Comparison of ENCODE assay signal across 14 cellular contexts in genomic region chr3:49313902-49314676, GRCh38. TPM values are rescaled to one million over a fixed set of nuclear protein-coding genes. Genes with fewer than 3 reads are reported as not detected.
DNase-seq lines count a peak whose midpoint lies in the region; FAIRE-seq and TF ChIP-seq lines count a peak whose summit lies in the region.
"Had no signal": no experiment of that assay in that cellular context is flagged by ENCODE, and none has a peak within 500 bp of the region (broad histone marks: within the 10 kb centered on the region; RNA-seq: fewer than 3 reads in every experiment).

No MANE protein-coding gene starts in this region.

- DNase-seq in NCI-H82 (lab: John Stamatoyannopoulos, UW) (peak; percentile 31), NCI-H82 treated with DMSO at 0.1 percent for 48 hours (lab: John Stamatoyannopoulos, UW; ENCODE audit: unreplicated experiment) (no peak), HFFc6 (peak; percentile 6), bronchial epithelial cell (ENCODE audit: low read depth) (peak; percentile 57), GM19240 (ENCODE audit: insufficient read length, low spot score) (no peak), transverse colon (no peak), glutamatergic neuron (no peak)
- DNase-seq: 8988T, hypothalamus, NCI-H1092 treated with DMSO at 0.1 percent for 48 hours had no signal

- no peak for TF ChIP-seq POLR2A in transverse colon (IDR thresholded peaks at IDR 0.05)

- FAIRE-seq in bronchial epithelial cell (lab: Jason Lieb, UNC) = no peak

- 94 to 100% methylated on average over 1 of the region's 1 CpG for WGBS in transverse colon (ENCODE audit: low coverage in 1 of 2), 2 donors

- TF ChIP-seq EP300 in transverse colon (IDR thresholded peaks at IDR 0.05; ENCODE audit: low read depth) = no peak

- H3K4me1 ChIP-seq in neutrophil (ENCODE audit: control insufficient read depth in 1 of 2, insufficient read depth in 1 of 2, low read depth in 1 of 2, low read length in 1 of 2) = no peaks in the 10 kb centered on the region
- H3K4me1 ChIP-seq in transverse colon = no peaks in the 10 kb centered on the region

- H3K36me3 Mint-ChIP-seq in HFFc6 (ENCODE audit: low read depth) (peaks cover 18% of the 10 kb centered on the region), glutamatergic neuron (ENCODE audit: unreplicated experiment) (no peaks in the 10 kb centered on the region)

- H3K27me3 Mint-ChIP-seq in HFFc6 (ENCODE audit: insufficient read depth) (no peaks in the 10 kb centered on the region), glutamatergic neuron (ENCODE audit: unreplicated experiment) (no peaks in the 10 kb centered on the region)

- H3K9me3 Mint-ChIP-seq in HFFc6 (no peaks in the 10 kb centered on the region), glutamatergic neuron (ENCODE audit: unreplicated experiment) (no peaks in the 10 kb centered on the region)
- H3K9me3 Mint-ChIP-seq: WTC11 had no signal

- TF ChIP-seq CTCF in HFFc6 (IDR thresholded peaks at IDR 0.05) (no peak), bronchial epithelial cell (IDR thresholded peaks at IDR 0.05; ENCODE audit: insufficient read depth, low read length, severe bottlenecking) (no peak), neutrophil (IDR thresholded peaks at IDR 0.05) (no peak), transverse colon (IDR thresholded peaks at IDR 0.05) (no peak), glutamatergic neuron (IDR thresholded peaks at IDR 0.05; ENCODE audit: partially characterized antibody, unreplicated experiment) (no peak)

- no peak overlapping the region for H3K4me3 ChIP-seq in bronchial epithelial cell (ENCODE audit: low read depth, low read length)
- H3K4me3 ChIP-seq in neutrophil (ENCODE audit: low read depth in 1 of 2, low read length in 1 of 2) = no peak overlapping the region
- H3K4me3 ChIP-seq in transverse colon = no peak overlapping the region
- H3K4me3 ChIP-seq: skin epidermis, thoracic aorta had no signal

- intact Hi-C loops in transverse colon (cut with DNase I; ENCODE audit: low total_unique reads) = loop anchor here (5.0 kb wide), 1 partner anchor 1042 kb away; no protein-coding TSS in a partner anchor

- peaks cover 8% of the 10 kb centered on the region for H3K4me1 Mint-ChIP-seq in HFFc6 (ENCODE audit: low read depth)
- H3K4me1 Mint-ChIP-seq in glutamatergic neuron (ENCODE audit: low read depth, unreplicated experiment) = no peaks in the 10 kb centered on the region

- H3K4me3 Mint-ChIP-seq in HFFc6 = no peak overlapping the region
- no peak overlapping the region for H3K4me3 Mint-ChIP-seq in glutamatergic neuron (ENCODE audit: unreplicated experiment)
- H3K4me3 Mint-ChIP-seq: WTC11 had no signal

- H3K27me3 ChIP-seq in bronchial epithelial cell (ENCODE audit: control insufficient read depth, insufficient read depth, low read length) = no peaks in the 10 kb centered on the region
- H3K27me3 ChIP-seq in neutrophil = no peaks in the 10 kb centered on the region
- no peaks in the 10 kb centered on the region for H3K27me3 ChIP-seq in transverse colon

- in situ Hi-C loops in transverse colon (cut with MboI; ENCODE audit: low pct_ligation_motif_present in 1 of 4, low pct_unique_long_range_greater_than_20kb in 1 of 4, low sequenced_read_pairs in 3 of 4) = no loop called here

- peak overlapping the region; percentile 29; the same call in 1 of the 2 replicates for H3K27ac Mint-ChIP-seq in HFFc6
- H3K27ac Mint-ChIP-seq in glutamatergic neuron (ENCODE audit: unreplicated experiment) = no peak overlapping the region
- H3K27ac Mint-ChIP-seq: WTC11 had no signal

- H3K27ac ChIP-seq in neutrophil = peak overlapping the region; percentile 7
- no peak overlapping the region for H3K27ac ChIP-seq in transverse colon
- H3K27ac ChIP-seq: skin epidermis, thoracic aorta had no signal

- H3K9me3 ChIP-seq in neutrophil (no peaks in the 10 kb centered on the region), transverse colon (no peaks in the 10 kb centered on the region)
- H3K9me3 ChIP-seq: thoracic aorta had no signal

- H3K36me3 ChIP-seq in bronchial epithelial cell (ENCODE audit: control insufficient read depth, insufficient read depth, low read length) (peaks cover 26% of the 10 kb centered on the region), neutrophil (peaks cover 99% of the 10 kb centered on the region), transverse colon (peaks cover 0 to 39% (median 18%) of the 10 kb centered on the region in 4 donors)

RNA-seq across cellular contexts. Expression of gene USP4, which starts 25.8 kb away (rescaled TPM):
- total RNA-seq in HFFc6 (2021; fragmentation: NEBNext Ultra II Directional; extraction: Animal tissue kit (Norgen Biotek cat#: 25700)) = 10 to 100 TPM; 41.4 to 48.3 (median 44.8) TPM
- total RNA-seq in bronchial epithelial cell (25.5 and 28.5 TPM in 2 replicates), transverse colon (10 to 100 TPM; 11.1 to 39.6 (median 27.0) TPM), glutamatergic neuron (ENCODE audit: unreplicated experiment) (70.0 TPM)

RNA-seq across cellular contexts. Expression of gene C3orf62, which starts 37.1 kb away (rescaled TPM):
- 1 to 10 TPM; 2.4 to 3.5 (median 2.9) TPM for total RNA-seq in HFFc6 (2021; fragmentation: NEBNext Ultra II Directional; extraction: Animal tissue kit (Norgen Biotek cat#: 25700))
- 0.79 and 1.8 TPM in 2 replicates for total RNA-seq in bronchial epithelial cell
- total RNA-seq in transverse colon = 10 to 100 TPM in 1 of 4 donors, 1 to 10 TPM in 3; 2.4 to 13.5 (median 5.3) TPM
- 7.5 TPM for total RNA-seq in glutamatergic neuron (ENCODE audit: unreplicated experiment)

RNA-seq across cellular contexts. Expression of gene GPX1, which starts 44.1 kb away (rescaled TPM):
- total RNA-seq in HFFc6 (2021; fragmentation: NEBNext Ultra II Directional; extraction: Animal tissue kit (Norgen Biotek cat#: 25700)) = 100 to 1,000 TPM; 359 to 607 (median 548) TPM
- 533 and 633 TPM in 2 replicates for total RNA-seq in bronchial epithelial cell
- total RNA-seq in transverse colon = 100 to 1,000 TPM; 155 to 485 (median 274) TPM
- 239 TPM for total RNA-seq in glutamatergic neuron (ENCODE audit: unreplicated experiment)

Comparison
In these comparisons a context has a peak if more than half of its experiments do, and no peak if none do; other contexts are left out.
1. DNase-seq: peak in NCI-H82 (single experiment), HFFc6 (single experiment) and bronchial epithelial cell (single experiment); none in NCI-H82 treated with DMSO at 0.1 percent for 48 hours (single experiment), GM19240 (single experiment), transverse colon (single experiment) and glutamatergic neuron (single experiment).